ENCODE assay signal across 19 cellular contexts in genomic region chr3:129503387-129504010, GRCh38. TPM values are rescaled to one million over a fixed set of nuclear protein-coding genes. Genes with fewer than 3 reads are reported as not detected.
DNase-seq lines count a peak whose midpoint lies in the region; ATAC-seq, FAIRE-seq and TF ChIP-seq lines count a peak whose summit lies in the region.
"Had no signal": no experiment of that assay in that cellular context is flagged by ENCODE, and none has a peak within 500 bp of the region (broad histone marks: within the 10 kb centered on the region; RNA-seq: fewer than 3 reads in every experiment).

No MANE protein-coding gene starts in this region.

- ATAC-seq in right cardiac atrium = no peak
- ATAC-seq in left ventricle myocardium superior = no peak
- ATAC-seq: T-cell, WTC11 had no signal

- peaks cover 1% of the 10 kb centered on the region for H3K36me3 ChIP-seq in bronchial epithelial cell (ENCODE audit: control insufficient read depth, insufficient read depth, low read length)

- intact Hi-C loops in right cardiac atrium (cut with DNase I) = loop anchor here in 1 of 4 donors (10.0 kb wide), 1 partner anchor 51 kb away; no protein-coding TSS in a partner anchor
- intact Hi-C loops in left ventricle myocardium superior (cut with micrococcal nuclease) = no loop called here

- no peaks in the 10 kb centered on the region for H3K9me3 ChIP-seq in right cardiac atrium (ENCODE audit: control insufficient read depth, low read length)

- 78% methylated on average over 9 of the region's 9 CpGs for WGBS in right cardiac atrium

- no peak for TF ChIP-seq CTCF in bronchial epithelial cell (IDR thresholded peaks at IDR 0.05; ENCODE audit: insufficient read depth, low read length, severe bottlenecking)

- no peak overlapping the region for H3K4me3 ChIP-seq in right cardiac atrium (ENCODE audit: low read length)
- H3K4me3 ChIP-seq in bronchial epithelial cell (ENCODE audit: low read depth, low read length) = no peak overlapping the region

- peaks cover 43% of the 10 kb centered on the region for H3K4me1 ChIP-seq in right cardiac atrium (ENCODE audit: control insufficient read depth, insufficient read depth, low read length)

- peak; percentile 50 for FAIRE-seq in bronchial epithelial cell (lab: Jason Lieb, UNC)
- FAIRE-seq: endothelial cell of umbilical vein, islet of Langerhans had no signal

- DNase-seq in right cardiac atrium = peak in 2 of 3 donors; percentile 2 to 20
- no peak for DNase-seq in left ventricle myocardium superior
- DNase-seq in NCI-H2196 treated with DMSO at 0.1 percent for 48 hours (lab: John Stamatoyannopoulos, UW; ENCODE audit: unreplicated experiment) = peak; percentile 45
- peak; percentile 8 for DNase-seq in bronchial epithelial cell (ENCODE audit: low read depth)
- DNase-seq in H4 (ENCODE audit: low spot score) = no peak
- no peak for DNase-seq in epidermal melanocyte (ENCODE audit: insufficient read length, low spot score)
- no peak for DNase-seq in activated CD4-positive, alpha-beta T cell treated with anti-CD3 and anti-CD28 coated beads for 48 hours
- no peak for DNase-seq in activated CD4-positive, CD25-positive, alpha-beta regulatory T cell treated with anti-CD3 and anti-CD28 coated beads, Interleukin-2, amount 50 U/mL, for 72 hours
- DNase-seq: activated naive CD4-positive, alpha-beta T cell treated with anti-CD3 and anti-CD28 coated beads for 36 hours; KG1; NCI-H187; T-cell had no signal

- H3K27me3 ChIP-seq in right cardiac atrium (ENCODE audit: control insufficient read depth, insufficient read depth) (no peaks in the 10 kb centered on the region), bronchial epithelial cell (ENCODE audit: control insufficient read depth, insufficient read depth, low read length) (no peaks in the 10 kb centered on the region)

- no peak overlapping the region for H3K27ac ChIP-seq in right cardiac atrium (ENCODE audit: low read length)

RNA-seq across cellular contexts. Expression of gene RHO, which starts 24.9 kb away (rescaled TPM):
- total RNA-seq in right cardiac atrium (not detected), left ventricle myocardium superior (not detected), bronchial epithelial cell (not detected in 2 replicates)
- polyA plus RNA-seq in right cardiac atrium = not detected
- not detected in 2 replicates for total RNA-seq in H4 (2014; rRNA removed; shearing (Covaris generic))
- total RNA-seq: activated naive CD4-positive, alpha-beta T cell treated with anti-CD3 and anti-CD28 coated beads for 36 hours; cardiac septum; endothelial cell of umbilical vein; glomerular endothelial cell; subcutaneous adipose tissue; WTC11 had no signal
- polyA plus RNA-seq: endothelial cell of umbilical vein had no signal

RNA-seq across cellular contexts. Expression of gene H1-8, which starts 39.5 kb away (rescaled TPM):
- total RNA-seq in right cardiac atrium (not detected), left ventricle myocardium superior (not detected), bronchial epithelial cell (not detected in 2 replicates)
- not detected for polyA plus RNA-seq in right cardiac atrium
- total RNA-seq in H4 (2014; rRNA removed; shearing (Covaris generic)) = not detected in 2 replicates
- total RNA-seq: activated naive CD4-positive, alpha-beta T cell treated with anti-CD3 and anti-CD28 coated beads for 36 hours; cardiac septum; endothelial cell of umbilical vein; glomerular endothelial cell; mesothelial cell of epicardium; subcutaneous adipose tissue; T-cell; WTC11 had no signal
- polyA plus RNA-seq: endothelial cell of umbilical vein had no signal

Comparison
In these comparisons a context has a peak if more than half of its experiments do, and no peak if none do; other contexts are left out.
1. DNase-seq: peak in right cardiac atrium (2 of 3), NCI-H2196 treated with DMSO at 0.1 percent for 48 hours (single experiment) and bronchial epithelial cell (single experiment); none in left ventricle myocardium superior (single experiment), H4 (single experiment), epidermal melanocyte (single experiment), activated CD4-positive, alpha-beta T cell treated with anti-CD3 and anti-CD28 coated beads for 48 hours (single experiment) and activated CD4-positive, CD25-positive, alpha-beta regulatory T cell treated with anti-CD3 and anti-CD28 coated beads, Interleukin-2, amount 50 U/mL, for 72 hours (single experiment).